In the genomic region with DNA sequence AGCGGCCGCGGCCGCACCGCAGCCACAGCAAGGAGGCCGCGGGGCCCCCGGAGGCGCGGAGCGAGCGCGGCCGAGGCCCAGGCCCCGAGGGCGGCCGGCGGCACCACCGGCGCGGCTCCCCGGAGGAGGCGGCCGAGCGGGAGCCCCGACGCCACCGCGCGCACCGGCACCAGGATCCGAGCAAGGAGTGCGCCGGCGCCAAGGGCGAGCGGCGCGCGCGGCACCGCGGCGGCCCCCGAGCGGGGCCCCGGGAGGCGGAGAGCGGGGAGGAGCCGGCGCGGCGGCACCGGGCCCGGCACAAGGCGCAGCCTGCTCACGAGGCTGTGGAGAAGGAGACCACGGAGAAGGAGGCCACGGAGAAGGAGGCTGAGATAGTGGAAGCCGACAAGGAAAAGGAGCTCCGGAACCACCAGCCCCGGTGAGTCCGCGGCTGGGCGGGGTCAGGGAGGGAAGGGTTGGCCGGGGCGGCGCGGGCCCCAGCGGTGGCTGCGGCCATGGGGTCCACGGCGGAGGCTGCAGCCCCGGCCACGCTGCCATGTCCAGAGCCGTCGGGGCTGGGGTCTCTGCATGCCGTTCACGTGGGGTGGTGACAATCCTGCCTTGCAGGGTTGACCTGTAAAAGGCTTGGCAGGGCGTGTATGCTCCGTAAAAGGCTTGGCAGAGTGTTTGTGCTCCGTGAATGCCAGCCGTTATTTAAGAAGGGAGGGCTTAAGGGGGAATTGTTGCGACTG, we compare ENCODE assay signal across 12 cellular contexts.
DNase-seq lines count a peak whose midpoint lies in the region; ATAC-seq and TF ChIP-seq lines count a peak whose summit lies in the region.
"Had no signal": no experiment of that assay in that cellular context is flagged by ENCODE, and none has a peak within 500 bp of the region (broad histone marks: within the 10 kb centered on the region; RNA-seq: fewer than 3 reads in every experiment).

No MANE protein-coding gene starts in this region.

- WGBS in suprapubic skin, result 8% methylated on average over 22 of the region's 84 CpGs

- H3K27me3 Mint-ChIP-seq in activated naive CD8-positive, alpha-beta T cell treated with anti-CD3 and anti-CD28 coated beads for 36 hours, result peaks cover 54% of the 10 kb centered on the region
- peaks cover 33% of the 10 kb centered on the region for H3K27me3 Mint-ChIP-seq in activated naive CD8-positive, alpha-beta T cell treated with anti-CD3 and anti-CD28 coated beads, Interleukin-2, amount 50 U/mL, for 24 hours

- peak; percentile 10 for DNase-seq in activated naive CD8-positive, alpha-beta T cell treated with anti-CD3 and anti-CD28 coated beads for 36 hours
- no peak for DNase-seq in activated naive CD8-positive, alpha-beta T cell treated with anti-CD3 and anti-CD28 coated beads, Interleukin-2, amount 50 U/mL, for 24 hours
- DNase-seq in NCI-H774 (lab: John Stamatoyannopoulos, UW) (peak; percentile 47), suprapubic skin (ENCODE audit: low spot score in 2 of 2) (peak; percentile 31 to 69), HK-2 (ENCODE audit: unreplicated experiment) (no peak)
- no peak for DNase-seq in stimulated activated naive CD4-positive, alpha-beta T cell treated with Interleukin-2 at 50 U/mL for 16 hours (lab: John Stamatoyannopoulos, UW)
- DNase-seq: activated naive CD8-positive, alpha-beta T cell treated with anti-CD3 and anti-CD28 coated beads, Interleukin-2, amount 10 ng/mL, durations not matched to agents 7 days and 5 days; stimulated activated naive CD4-positive, alpha-beta T cell had no signal

- H3K9me3 ChIP-seq in iPS-20b (ENCODE audit: insufficient read depth, low read depth, low read length), result peaks cover 3% of the 10 kb centered on the region; the same call in 1 of the 2 replicates
- H3K9me3 ChIP-seq in suprapubic skin, result no peaks in the 10 kb centered on the region
- H3K9me3 ChIP-seq: heart left ventricle had no signal

- H3K9ac ChIP-seq in iPS-20b (ENCODE audit: low read depth, low read length), result peak overlapping the region; percentile 16; the same call in 1 of the 2 replicates

- H3K4me1 ChIP-seq in iPS-20b (ENCODE audit: insufficient read depth, low read length), result peaks cover 4% of the 10 kb centered on the region; the same call in 1 of the 2 replicates
- peaks cover 14% of the 10 kb centered on the region for H3K4me1 ChIP-seq in suprapubic skin

- peak overlapping the region; percentile 60 for H3K4me3 ChIP-seq in iPS-20b (ENCODE audit: low read length)
- peak overlapping the region; percentile 31 for H3K4me3 ChIP-seq in suprapubic skin

- no peaks in the 10 kb centered on the region for H3K9me3 Mint-ChIP-seq in activated naive CD8-positive, alpha-beta T cell treated with anti-CD3 and anti-CD28 coated beads for 36 hours
- peaks cover 2% of the 10 kb centered on the region for H3K9me3 Mint-ChIP-seq in activated naive CD8-positive, alpha-beta T cell treated with anti-CD3 and anti-CD28 coated beads, Interleukin-2, amount 50 U/mL, for 24 hours
- H3K9me3 Mint-ChIP-seq: activated naive CD8-positive, alpha-beta T cell treated with anti-CD3 and anti-CD28 coated beads, Interleukin-2, amount 10 ng/mL, durations not matched to agents 7 days and 5 days; T-helper 1 cell treated with Interleukin-12 subunit alpha and Interleukin-12 subunit beta and Interleukin-4 antibody, amounts not matched to agents 30 μg/mL and 1 μg/mL, for 36 hours had no signal

- no peak for TF ChIP-seq EP300 in suprapubic skin (IDR thresholded peaks at IDR 0.05)

- H3K27ac Mint-ChIP-seq in activated naive CD8-positive, alpha-beta T cell treated with anti-CD3 and anti-CD28 coated beads for 36 hours, result no peak overlapping the region
- H3K27ac Mint-ChIP-seq in activated naive CD8-positive, alpha-beta T cell treated with anti-CD3 and anti-CD28 coated beads, Interleukin-2, amount 50 U/mL, for 24 hours, result no peak overlapping the region
- H3K27ac Mint-ChIP-seq: activated naive CD8-positive, alpha-beta T cell treated with anti-CD3 and anti-CD28 coated beads, Interleukin-2, amount 10 ng/mL, durations not matched to agents 7 days and 5 days; T-helper 1 cell treated with Interleukin-12 subunit alpha and Interleukin-12 subunit beta and Interleukin-4 antibody, amounts not matched to agents 30 μg/mL and 1 μg/mL, for 36 hours had no signal

- H3K4me1 Mint-ChIP-seq in activated naive CD8-positive, alpha-beta T cell treated with anti-CD3 and anti-CD28 coated beads for 36 hours, result no peaks in the 10 kb centered on the region
- peaks cover 3% of the 10 kb centered on the region for H3K4me1 Mint-ChIP-seq in activated naive CD8-positive, alpha-beta T cell treated with anti-CD3 and anti-CD28 coated beads, Interleukin-2, amount 50 U/mL, for 24 hours
- H3K4me1 Mint-ChIP-seq: activated naive CD8-positive, alpha-beta T cell treated with anti-CD3 and anti-CD28 coated beads, Interleukin-2, amount 10 ng/mL, durations not matched to agents 7 days and 5 days had no signal

- H3K36me3 Mint-ChIP-seq in activated naive CD8-positive, alpha-beta T cell treated with anti-CD3 and anti-CD28 coated beads for 36 hours, result no peaks in the 10 kb centered on the region
- no peaks in the 10 kb centered on the region for H3K36me3 Mint-ChIP-seq in activated naive CD8-positive, alpha-beta T cell treated with anti-CD3 and anti-CD28 coated beads, Interleukin-2, amount 50 U/mL, for 24 hours (ENCODE audit: low read depth)
- H3K36me3 Mint-ChIP-seq: activated naive CD8-positive, alpha-beta T cell treated with anti-CD3 and anti-CD28 coated beads, Interleukin-2, amount 10 ng/mL, durations not matched to agents 7 days and 5 days had no signal

- no peak for ATAC-seq in activated naive CD8-positive, alpha-beta T cell treated with anti-CD3 and anti-CD28 coated beads, Interleukin-2, amount 50 U/mL, for 24 hours
- ATAC-seq in HG02885 (IDR thresholded peaks at IDR 0.05; ENCODE audit: poor library complexity, unreplicated experiment), result no peak

- no peak for TF ChIP-seq CTCF in suprapubic skin (IDR thresholded peaks at IDR 0.05)

- peaks cover 22% of the 10 kb centered on the region for H3K36me3 ChIP-seq in iPS-20b (ENCODE audit: insufficient read depth, low read depth, low read length)
- H3K36me3 ChIP-seq in suprapubic skin, result no peaks in the 10 kb centered on the region
- H3K36me3 ChIP-seq: heart left ventricle had no signal

- no peak overlapping the region for H3K4me3 Mint-ChIP-seq in activated naive CD8-positive, alpha-beta T cell treated with anti-CD3 and anti-CD28 coated beads for 36 hours
- H3K4me3 Mint-ChIP-seq in activated naive CD8-positive, alpha-beta T cell treated with anti-CD3 and anti-CD28 coated beads, Interleukin-2, amount 50 U/mL, for 24 hours, result no peak overlapping the region
- H3K4me3 Mint-ChIP-seq: activated naive CD8-positive, alpha-beta T cell treated with anti-CD3 and anti-CD28 coated beads, Interleukin-2, amount 10 ng/mL, durations not matched to agents 7 days and 5 days; T-helper 1 cell treated with Interleukin-12 subunit alpha and Interleukin-12 subunit beta and Interleukin-4 antibody, amounts not matched to agents 30 μg/mL and 1 μg/mL, for 36 hours had no signal

- H3K27ac ChIP-seq in iPS-20b (ENCODE audit: low read length) (no peak overlapping the region), suprapubic skin (no peak overlapping the region)
- H3K27ac ChIP-seq: heart left ventricle had no signal

- H3K27me3 ChIP-seq in iPS-20b (ENCODE audit: insufficient read depth, low read length), result peaks cover 36% of the 10 kb centered on the region
- peaks cover 57% of the 10 kb centered on the region for H3K27me3 ChIP-seq in suprapubic skin

- TF ChIP-seq POLR2A in suprapubic skin (IDR thresholded peaks at IDR 0.05), result no peak

Comparison
In these comparisons a context has a peak if more than half of its experiments do, and no peak if none do; other contexts are left out.
1. DNase-seq: peak in activated naive CD8-positive, alpha-beta T cell treated with anti-CD3 and anti-CD28 coated beads for 36 hours (single experiment), NCI-H774 (single experiment) and suprapubic skin (2 of 2); none in activated naive CD8-positive, alpha-beta T cell treated with anti-CD3 and anti-CD28 coated beads, Interleukin-2, amount 50 U/mL, for 24 hours (single experiment), stimulated activated naive CD4-positive, alpha-beta T cell treated with Interleukin-2 at 50 U/mL for 16 hours (single experiment) and HK-2 (single experiment).